In the genomic region with DNA sequence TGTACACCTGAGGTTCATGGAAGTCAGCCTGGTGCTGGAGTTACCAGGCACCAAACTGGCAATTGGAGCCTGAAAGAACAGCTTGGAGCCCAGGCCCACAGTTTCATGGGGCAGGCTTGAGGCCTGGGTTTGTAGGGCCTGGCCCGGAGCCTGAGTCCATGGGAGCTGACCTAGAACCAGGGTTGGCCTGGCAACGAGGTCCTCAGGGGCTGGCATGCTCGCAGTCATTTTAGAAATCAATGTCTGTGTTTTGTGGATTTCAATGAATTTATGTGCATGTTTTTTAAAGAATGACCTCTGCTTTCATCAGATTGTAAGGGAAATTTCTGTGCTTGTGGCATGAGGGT, we compare ENCODE assay signal across 16 cellular contexts.
DNase-seq lines count a peak whose midpoint lies in the region; ATAC-seq and TF ChIP-seq lines count a peak whose summit lies in the region.
"Had no signal": no experiment of that assay in that cellular context is flagged by ENCODE, and none has a peak within 500 bp of the region (broad histone marks: within the 10 kb centered on the region; RNA-seq: fewer than 3 reads in every experiment).

No MANE protein-coding gene starts in this region.

- H3K9me3 Mint-ChIP-seq in endodermal cell (peaks cover 29% of the 10 kb centered on the region), neural crest cell (peaks cover 12% of the 10 kb centered on the region)
- H3K9me3 Mint-ChIP-seq in activated T-helper 1 cell treated with anti-CD3 and anti-CD28 coated beads, Interleukin-12 subunit alpha, Interleukin-12 subunit beta, Interleukin-2, Interleukin-4 antibody, amounts not matched to agents 30 ng/mL and 10 ng/mL and 1 ng/mL, durations not matched to agents 14 hours and 24 hours and 36 hours = peaks cover 8% of the 10 kb centered on the region

- H3K27ac ChIP-seq in HUES6 (ENCODE audit: low read depth, low read length) (peak overlapping the region; percentile 37; the same call in 1 of the 2 replicates), endodermal cell (ENCODE audit: low read depth, low read length) (no peak overlapping the region)
- H3K27ac ChIP-seq: SJSA1 had no signal

- H3K36me3 Mint-ChIP-seq in endodermal cell (ENCODE audit: low read depth) (peaks cover 6% of the 10 kb centered on the region), neural crest cell (ENCODE audit: low read depth) (peaks cover 6% of the 10 kb centered on the region)
- H3K36me3 Mint-ChIP-seq in activated T-helper 1 cell treated with anti-CD3 and anti-CD28 coated beads, Interleukin-12 subunit alpha, Interleukin-12 subunit beta, Interleukin-2, Interleukin-4 antibody, amounts not matched to agents 30 ng/mL and 10 ng/mL and 1 ng/mL, durations not matched to agents 14 hours and 24 hours and 36 hours (ENCODE audit: low read depth) = no peaks in the 10 kb centered on the region
- H3K36me3 Mint-ChIP-seq: CD4-positive, CD25-positive, alpha-beta regulatory T cell; IgD-negative memory B cell had no signal

- peak overlapping the region; percentile 28 for H3K9ac ChIP-seq in HUES6 (ENCODE audit: low read length)
- no peak overlapping the region for H3K9ac ChIP-seq in endodermal cell (ENCODE audit: extremely low read depth, low read length, poor library complexity, severe bottlenecking)

- DNase-seq in endodermal cell (no peak), neural crest cell (ENCODE audit: low read depth, low spot score) (no peak), COLO668 (lab: John Stamatoyannopoulos, UW; ENCODE audit: unreplicated experiment) (no peak), NCI-H2171 treated with DMSO at 0.1 percent for 48 hours (lab: John Stamatoyannopoulos, UW) (no peak)
- no peak for DNase-seq in activated T-helper 1 cell treated with anti-CD3 and anti-CD28 coated beads, Interleukin-12 subunit alpha, Interleukin-12 subunit beta, Interleukin-2, Interleukin-4 antibody, amounts not matched to agents 30 ng/mL and 10 ng/mL and 1 ng/mL, durations not matched to agents 14 hours and 24 hours and 36 hours (ENCODE audit: low spot score)
- DNase-seq: CD4-positive, CD25-positive, alpha-beta regulatory T cell; NCI-H1105 treated with DMSO at 0.1 percent for 48 hours; NCI-H1694 treated with DMSO at 0.1 percent for 48 hours; NCI-H2107; NCI-H226; NCI-H524 treated with DMSO at 0.1 percent for 48 hours had no signal

- peaks cover 13% of the 10 kb centered on the region for H3K4me1 Mint-ChIP-seq in endodermal cell
- peaks cover 21% of the 10 kb centered on the region for H3K4me1 Mint-ChIP-seq in neural crest cell
- H3K4me1 Mint-ChIP-seq in activated T-helper 1 cell treated with anti-CD3 and anti-CD28 coated beads, Interleukin-12 subunit alpha, Interleukin-12 subunit beta, Interleukin-2, Interleukin-4 antibody, amounts not matched to agents 30 ng/mL and 10 ng/mL and 1 ng/mL, durations not matched to agents 14 hours and 24 hours and 36 hours (ENCODE audit: low read depth) = no peaks in the 10 kb centered on the region
- H3K4me1 Mint-ChIP-seq: B cell; CD4-positive, CD25-positive, alpha-beta regulatory T cell had no signal

- H3K4me3 ChIP-seq in HUES6 (ENCODE audit: low read depth, low read length) (no peak overlapping the region), endodermal cell (ENCODE audit: low read length) (no peak overlapping the region)
- H3K4me3 ChIP-seq: SJSA1 had no signal

- WGBS in endodermal cell (ENCODE audit: insufficient coverage in 1 of 2, insufficient read length in 1 of 2), 2 experiments = 86 to 96% methylated on average over 3 of the region's 3 CpGs

- H3K4me3 Mint-ChIP-seq in endodermal cell = no peak overlapping the region
- H3K4me3 Mint-ChIP-seq in neural crest cell = no peak overlapping the region
- H3K4me3 Mint-ChIP-seq in activated T-helper 1 cell treated with anti-CD3 and anti-CD28 coated beads, Interleukin-12 subunit alpha, Interleukin-12 subunit beta, Interleukin-2, Interleukin-4 antibody, amounts not matched to agents 30 ng/mL and 10 ng/mL and 1 ng/mL, durations not matched to agents 14 hours and 24 hours and 36 hours = no peak overlapping the region
- H3K4me3 Mint-ChIP-seq: B cell; CD4-positive, CD25-positive, alpha-beta regulatory T cell; IgD-negative memory B cell had no signal

- peaks cover 16% of the 10 kb centered on the region for H3K9me3 ChIP-seq in HUES6 (ENCODE audit: control insufficient read depth, insufficient read depth, low read depth, low read length)
- H3K9me3 ChIP-seq in endodermal cell (ENCODE audit: control insufficient read depth, low read length) = peaks cover 22% of the 10 kb centered on the region
- H3K9me3 ChIP-seq: SJSA1 had no signal

- no peak for ATAC-seq in GM18861 (IDR thresholded peaks at IDR 0.05; ENCODE audit: unreplicated experiment)

- H3K4me1 ChIP-seq in HUES6 (ENCODE audit: control insufficient read depth, insufficient read depth, low read length) = peaks cover 19% of the 10 kb centered on the region
- H3K4me1 ChIP-seq in endodermal cell (ENCODE audit: control insufficient read depth, insufficient read depth, low read length) = no peaks in the 10 kb centered on the region
- H3K4me1 ChIP-seq: SJSA1 had no signal

- H3K27me3 ChIP-seq in HUES6 (ENCODE audit: control insufficient read depth, insufficient read depth, low read length) = no peaks in the 10 kb centered on the region
- no peaks in the 10 kb centered on the region for H3K27me3 ChIP-seq in endodermal cell (ENCODE audit: control insufficient read depth, insufficient read depth, low read length, poor library complexity, severe bottlenecking)
- H3K27me3 ChIP-seq: SJSA1 had no signal

- H3K27ac Mint-ChIP-seq in endodermal cell (peak overlapping the region; percentile 36), neural crest cell (ENCODE audit: unreplicated experiment) (peak overlapping the region; percentile 14)
- H3K27ac Mint-ChIP-seq in activated T-helper 1 cell treated with anti-CD3 and anti-CD28 coated beads, Interleukin-12 subunit alpha, Interleukin-12 subunit beta, Interleukin-2, Interleukin-4 antibody, amounts not matched to agents 30 ng/mL and 10 ng/mL and 1 ng/mL, durations not matched to agents 14 hours and 24 hours and 36 hours = no peak overlapping the region
- H3K27ac Mint-ChIP-seq: B cell; CD4-positive, CD25-positive, alpha-beta regulatory T cell had no signal

- TF ChIP-seq CTCF in endodermal cell (conservative IDR thresholded peaks at IDR 0.05) = no peak
- TF ChIP-seq CTCF in neural crest cell (conservative IDR thresholded peaks at IDR 0.05) = no peak

- H3K36me3 ChIP-seq in HUES6 (ENCODE audit: control insufficient read depth, insufficient read depth, low read length) (no peaks in the 10 kb centered on the region), endodermal cell (ENCODE audit: control insufficient read depth, insufficient read depth, low read length) (no peaks in the 10 kb centered on the region)
- H3K36me3 ChIP-seq: SJSA1 had no signal

- no peaks in the 10 kb centered on the region for H3K27me3 Mint-ChIP-seq in endodermal cell (ENCODE audit: insufficient read depth)
- no peaks in the 10 kb centered on the region for H3K27me3 Mint-ChIP-seq in neural crest cell (ENCODE audit: low read depth)
- no peaks in the 10 kb centered on the region for H3K27me3 Mint-ChIP-seq in activated T-helper 1 cell treated with anti-CD3 and anti-CD28 coated beads, Interleukin-12 subunit alpha, Interleukin-12 subunit beta, Interleukin-2, Interleukin-4 antibody, amounts not matched to agents 30 ng/mL and 10 ng/mL and 1 ng/mL, durations not matched to agents 14 hours and 24 hours and 36 hours (ENCODE audit: insufficient read depth)

- intact Hi-C loops in activated T-helper 1 cell treated with anti-CD3 and anti-CD28 coated beads, Interleukin-12 subunit alpha, Interleukin-12 subunit beta, Interleukin-2, Interleukin-4 antibody, amounts not matched to agents 30 ng/mL and 10 ng/mL and 1 ng/mL, durations not matched to agents 14 hours and 24 hours and 36 hours (cut with micrococcal nuclease) = no loop called here
